ENCODE assay signal across 14 cellular contexts in the genomic region with DNA sequence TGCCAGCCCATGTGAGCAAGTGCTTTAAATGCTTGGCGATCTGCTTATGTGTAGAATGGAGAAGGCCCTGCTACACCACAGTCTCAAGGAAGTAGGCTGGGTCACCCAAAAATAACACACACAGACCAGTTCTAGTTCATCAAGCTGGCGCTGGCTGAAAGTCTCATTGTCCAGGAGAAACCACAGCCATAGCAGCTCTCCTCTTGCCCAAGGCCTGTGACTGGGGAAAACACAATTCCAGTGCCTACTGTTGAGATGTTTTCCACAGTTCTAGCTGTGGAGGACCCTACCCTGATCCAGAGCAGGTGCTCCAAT. TPM values are rescaled to one million over a fixed set of nuclear protein-coding genes. Genes with fewer than 3 reads are reported as not detected.
"Had no signal": no experiment of that assay in that cellular context is flagged by ENCODE, and none has a peak within 500 bp of the region (broad histone marks: within the 10 kb centered on the region; RNA-seq: fewer than 3 reads in every experiment).

No MANE protein-coding gene starts in this region.

RNA-seq across cellular contexts. Expression of gene CTAGE4, which starts 4.1 kb away (rescaled TPM):
- total RNA-seq: cardiac muscle cell had no signal

RNA-seq across cellular contexts. Expression of gene OR2A14, which starts 56.1 kb away (rescaled TPM):
- total RNA-seq: body of pancreas; cardiac muscle cell; cerebellum; endodermal cell; esophagus squamous epithelium; heart left ventricle; left ventricle myocardium superior; mammary epithelial cell; mesothelial cell of epicardium; natural killer cell treated with Interleukin-12 subunit alpha and Interleukin-12 subunit beta and Interleukin-15 and Interleukin-18, amount 100 ng/mL, for 72 hours; osteocyte; progenitor cell of endocrine pancreas; testis; WTC11 had no signal
